In the genomic region with DNA sequence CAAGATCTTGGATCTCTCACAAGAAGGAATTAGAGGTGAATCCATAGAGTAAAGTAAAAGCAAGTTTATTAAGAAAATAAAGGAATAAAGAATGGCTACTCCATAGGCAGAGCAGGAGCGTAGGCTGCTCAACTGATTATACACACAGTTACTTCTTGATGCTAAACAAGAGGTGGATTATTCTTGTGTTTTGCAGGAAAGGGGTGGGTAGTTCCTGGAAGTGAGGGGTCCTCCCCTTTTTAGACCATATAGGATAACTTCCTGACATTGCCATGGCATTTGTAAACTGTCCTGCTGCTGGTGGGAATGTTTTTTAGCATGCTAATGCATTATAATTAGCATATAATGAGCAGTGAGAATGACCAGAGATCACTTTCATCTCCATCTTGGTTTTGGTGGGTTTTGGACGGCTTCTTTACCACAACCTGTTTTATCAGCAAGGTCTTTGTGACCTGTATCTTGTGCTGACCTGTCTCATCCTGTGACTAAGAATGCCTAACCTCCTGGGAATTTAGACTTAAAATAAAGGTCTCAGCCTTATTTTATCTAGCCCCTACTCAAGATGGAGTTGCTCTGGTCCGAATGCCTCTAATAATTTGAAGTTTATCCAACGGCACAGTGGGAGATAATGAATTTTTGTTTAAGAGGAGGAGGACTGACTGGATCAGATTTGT, we compare ENCODE assay signal across 1 cellular context.
TF ChIP-seq lines count a peak whose summit lies in the region.

No MANE protein-coding gene starts in this region.

TF ChIP-seq in HepG2, 621 proteins besides CTCF, POLR2A, EP300 and RAD21 (continued from another document and continues in another):
- TF ChIP-seq, protein P1, sequence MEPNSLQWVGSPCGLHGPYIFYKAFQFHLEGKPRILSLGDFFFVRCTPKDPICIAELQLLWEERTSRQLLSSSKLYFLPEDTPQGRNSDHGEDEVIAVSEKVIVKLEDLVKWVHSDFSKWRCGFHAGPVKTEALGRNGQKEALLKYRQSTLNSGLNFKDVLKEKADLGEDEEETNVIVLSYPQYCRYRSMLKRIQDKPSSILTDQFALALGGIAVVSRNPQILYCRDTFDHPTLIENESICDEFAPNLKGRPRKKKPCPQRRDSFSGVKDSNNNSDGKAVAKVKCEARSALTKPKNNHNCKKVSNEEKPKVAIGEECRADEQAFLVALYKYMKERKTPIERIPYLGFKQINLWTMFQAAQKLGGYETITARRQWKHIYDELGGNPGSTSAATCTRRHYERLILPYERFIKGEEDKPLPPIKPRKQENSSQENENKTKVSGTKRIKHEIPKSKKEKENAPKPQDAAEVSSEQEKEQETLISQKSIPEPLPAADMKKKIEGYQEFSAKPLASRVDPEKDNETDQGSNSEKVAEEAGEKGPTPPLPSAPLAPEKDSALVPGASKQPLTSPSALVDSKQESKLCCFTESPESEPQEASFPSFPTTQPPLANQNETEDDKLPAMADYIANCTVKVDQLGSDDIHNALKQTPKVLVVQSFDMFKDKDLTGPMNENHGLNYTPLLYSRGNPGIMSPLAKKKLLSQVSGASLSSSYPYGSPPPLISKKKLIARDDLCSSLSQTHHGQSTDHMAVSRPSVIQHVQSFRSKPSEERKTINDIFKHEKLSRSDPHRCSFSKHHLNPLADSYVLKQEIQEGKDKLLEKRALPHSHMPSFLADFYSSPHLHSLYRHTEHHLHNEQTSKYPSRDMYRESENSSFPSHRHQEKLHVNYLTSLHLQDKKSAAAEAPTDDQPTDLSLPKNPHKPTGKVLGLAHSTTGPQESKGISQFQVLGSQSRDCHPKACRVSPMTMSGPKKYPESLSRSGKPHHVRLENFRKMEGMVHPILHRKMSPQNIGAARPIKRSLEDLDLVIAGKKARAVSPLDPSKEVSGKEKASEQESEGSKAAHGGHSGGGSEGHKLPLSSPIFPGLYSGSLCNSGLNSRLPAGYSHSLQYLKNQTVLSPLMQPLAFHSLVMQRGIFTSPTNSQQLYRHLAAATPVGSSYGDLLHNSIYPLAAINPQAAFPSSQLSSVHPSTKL (CRISPR knock-in tag; IDR thresholded peaks at IDR 0.05): no peak
- TF ChIP-seq CCAR2 (optimal IDR thresholded peaks at IDR 0.05; ENCODE audit: low read depth, low read length) (no peak), HCFC1 (IDR thresholded peaks at IDR 0.05; ENCODE audit: low read depth, low read length) (no peak), IKZF1 (IDR thresholded peaks at IDR 0.05) (no peak), RBFOX2 (IDR thresholded peaks at IDR 0.05; ENCODE audit: low read depth, low read length) (0 out of 2 replicates have a peak, but pooled peaks have one; percentile 42), NR2F2 (IDR thresholded peaks at IDR 0.05; ENCODE audit: borderline replicate concordance, low read depth) (no peak), RFX1 (IDR thresholded peaks at IDR 0.05) (no peak), SOX5 (CRISPR knock-in tag; IDR thresholded peaks at IDR 0.05; ENCODE audit: borderline replicate concordance) (peak; percentile 39; the same call in 1 of the 2 replicates), MIER2 (CRISPR knock-in tag; IDR thresholded peaks at IDR 0.05) (no peak), ZNF225 (CRISPR knock-in tag; IDR thresholded peaks at IDR 0.05) (no peak), DPF2 (CRISPR knock-in tag; IDR thresholded peaks at IDR 0.05; ENCODE audit: borderline replicate concordance, low read depth) (no peak), ONECUT2 (CRISPR knock-in tag; IDR thresholded peaks at IDR 0.05) (no peak), ZFY (CRISPR knock-in tag; IDR thresholded peaks at IDR 0.05) (no peak), SAP130 (CRISPR knock-in tag; IDR thresholded peaks at IDR 0.05; ENCODE audit: low read depth) (0 out of 2 replicates have a peak, but pooled peaks have one; percentile 11), MED1 (CRISPR knock-in tag; IDR thresholded peaks at IDR 0.05) (peak; percentile 52; the same call in 1 of the 2 replicates), RXRB (CRISPR knock-in tag; IDR thresholded peaks at IDR 0.05; ENCODE audit: borderline replicate concordance) (peak; percentile 38; the same call in 1 of the 2 replicates), POGZ (CRISPR knock-in tag; IDR thresholded peaks at IDR 0.05) (no peak), SMC3 (IDR thresholded peaks at IDR 0.05; ENCODE audit: low read length) (no peak), NPAS2 (CRISPR knock-in tag; IDR thresholded peaks at IDR 0.05; ENCODE audit: borderline replicate concordance) (no peak), KDM5B (CRISPR knock-in tag; IDR thresholded peaks at IDR 0.05; ENCODE audit: borderline replicate concordance) (no peak), FOSL1 (CRISPR knock-in tag; IDR thresholded peaks at IDR 0.05; ENCODE audit: borderline replicate concordance) (no peak), HDAC1 (CRISPR knock-in tag; IDR thresholded peaks at IDR 0.05) (no peak), ZNF766 (CRISPR knock-in tag; IDR thresholded peaks at IDR 0.05; ENCODE audit: borderline replicate concordance) (no peak), ZNF33B (CRISPR knock-in tag; IDR thresholded peaks at IDR 0.05) (no peak), ZBTB3 (CRISPR knock-in tag; IDR thresholded peaks at IDR 0.05; ENCODE audit: borderline replicate concordance, low read depth) (no peak), ZFP36 (IDR thresholded peaks at IDR 0.05; ENCODE audit: borderline replicate concordance, low read depth, low read length, partially characterized antibody) (no peak), PAWR (CRISPR knock-in tag; IDR thresholded peaks at IDR 0.05; ENCODE audit: borderline replicate concordance) (no peak), SOX13 (IDR thresholded peaks at IDR 0.05) (no peak), SOX13 (CRISPR knock-in tag; conservative IDR thresholded peaks at IDR 0.05 in 1 of 2, IDR thresholded peaks at IDR 0.05 in 1 of 2) (peak in 1 of 2 experiments; percentile 56; a peak in 1 of 4 replicates), SNRNP70 (IDR thresholded peaks at IDR 0.05; ENCODE audit: low read depth, low read length) (no peak), ZNF101 (CRISPR knock-in tag; IDR thresholded peaks at IDR 0.05; ENCODE audit: borderline replicate concordance, low read depth) (no peak), FOXC1 (CRISPR knock-in tag; IDR thresholded peaks at IDR 0.05; ENCODE audit: borderline replicate concordance) (no peak), FOXP1 (IDR thresholded peaks at IDR 0.05) (no peak), FOXP1 (CRISPR knock-in tag; IDR thresholded peaks at IDR 0.05) (no peak), MED8 (CRISPR knock-in tag; IDR thresholded peaks at IDR 0.05; ENCODE audit: insufficient replicate concordance) (no peak), SNAPC2 (CRISPR knock-in tag; IDR thresholded peaks at IDR 0.05) (no peak), HNRNPH1 (optimal IDR thresholded peaks at IDR 0.05; ENCODE audit: low read depth, low read length) (no peak), ZNF430 (CRISPR knock-in tag; IDR thresholded peaks at IDR 0.05) (no peak)
- TF ChIP-seq, protein P2, sequence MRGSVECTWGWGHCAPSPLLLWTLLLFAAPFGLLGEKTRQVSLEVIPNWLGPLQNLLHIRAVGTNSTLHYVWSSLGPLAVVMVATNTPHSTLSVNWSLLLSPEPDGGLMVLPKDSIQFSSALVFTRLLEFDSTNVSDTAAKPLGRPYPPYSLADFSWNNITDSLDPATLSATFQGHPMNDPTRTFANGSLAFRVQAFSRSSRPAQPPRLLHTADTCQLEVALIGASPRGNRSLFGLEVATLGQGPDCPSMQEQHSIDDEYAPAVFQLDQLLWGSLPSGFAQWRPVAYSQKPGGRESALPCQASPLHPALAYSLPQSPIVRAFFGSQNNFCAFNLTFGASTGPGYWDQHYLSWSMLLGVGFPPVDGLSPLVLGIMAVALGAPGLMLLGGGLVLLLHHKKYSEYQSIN (CRISPR knock-in tag; IDR thresholded peaks at IDR 0.05; ENCODE audit: borderline replicate concordance): no peak
- TF ChIP-seq, protein P3, sequence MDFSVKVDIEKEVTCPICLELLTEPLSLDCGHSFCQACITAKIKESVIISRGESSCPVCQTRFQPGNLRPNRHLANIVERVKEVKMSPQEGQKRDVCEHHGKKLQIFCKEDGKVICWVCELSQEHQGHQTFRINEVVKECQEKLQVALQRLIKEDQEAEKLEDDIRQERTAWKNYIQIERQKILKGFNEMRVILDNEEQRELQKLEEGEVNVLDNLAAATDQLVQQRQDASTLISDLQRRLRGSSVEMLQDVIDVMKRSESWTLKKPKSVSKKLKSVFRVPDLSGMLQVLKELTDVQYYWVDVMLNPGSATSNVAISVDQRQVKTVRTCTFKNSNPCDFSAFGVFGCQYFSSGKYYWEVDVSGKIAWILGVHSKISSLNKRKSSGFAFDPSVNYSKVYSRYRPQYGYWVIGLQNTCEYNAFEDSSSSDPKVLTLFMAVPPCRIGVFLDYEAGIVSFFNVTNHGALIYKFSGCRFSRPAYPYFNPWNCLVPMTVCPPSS (IDR thresholded peaks at IDR 0.05): no peak
- TF ChIP-seq, protein P4, sequence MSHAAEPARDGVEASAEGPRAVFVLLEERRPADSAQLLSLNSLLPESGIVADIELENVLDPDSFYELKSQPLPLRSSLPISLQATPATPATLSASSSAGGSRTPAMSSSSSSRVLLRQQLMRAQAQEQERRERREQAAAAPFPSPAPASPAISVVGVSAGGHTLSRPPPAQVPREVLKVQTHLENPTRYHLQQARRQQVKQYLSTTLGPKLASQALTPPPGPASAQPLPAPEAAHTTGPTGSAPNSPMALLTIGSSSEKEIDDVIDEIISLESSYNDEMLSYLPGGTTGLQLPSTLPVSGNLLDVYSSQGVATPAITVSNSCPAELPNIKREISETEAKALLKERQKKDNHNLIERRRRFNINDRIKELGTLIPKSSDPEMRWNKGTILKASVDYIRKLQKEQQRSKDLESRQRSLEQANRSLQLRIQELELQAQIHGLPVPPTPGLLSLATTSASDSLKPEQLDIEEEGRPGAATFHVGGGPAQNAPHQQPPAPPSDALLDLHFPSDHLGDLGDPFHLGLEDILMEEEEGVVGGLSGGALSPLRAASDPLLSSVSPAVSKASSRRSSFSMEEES (CRISPR knock-in tag; IDR thresholded peaks at IDR 0.05): no peak
- TF ChIP-seq, protein P5, sequence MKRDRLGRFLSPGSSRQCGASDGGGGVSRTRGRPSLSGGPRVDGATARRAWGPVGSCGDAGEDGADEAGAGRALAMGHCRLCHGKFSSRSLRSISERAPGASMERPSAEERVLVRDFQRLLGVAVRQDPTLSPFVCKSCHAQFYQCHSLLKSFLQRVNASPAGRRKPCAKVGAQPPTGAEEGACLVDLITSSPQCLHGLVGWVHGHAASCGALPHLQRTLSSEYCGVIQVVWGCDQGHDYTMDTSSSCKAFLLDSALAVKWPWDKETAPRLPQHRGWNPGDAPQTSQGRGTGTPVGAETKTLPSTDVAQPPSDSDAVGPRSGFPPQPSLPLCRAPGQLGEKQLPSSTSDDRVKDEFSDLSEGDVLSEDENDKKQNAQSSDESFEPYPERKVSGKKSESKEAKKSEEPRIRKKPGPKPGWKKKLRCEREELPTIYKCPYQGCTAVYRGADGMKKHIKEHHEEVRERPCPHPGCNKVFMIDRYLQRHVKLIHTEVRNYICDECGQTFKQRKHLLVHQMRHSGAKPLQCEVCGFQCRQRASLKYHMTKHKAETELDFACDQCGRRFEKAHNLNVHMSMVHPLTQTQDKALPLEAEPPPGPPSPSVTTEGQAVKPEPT (CRISPR knock-in tag; IDR thresholded peaks at IDR 0.05; ENCODE audit: low read depth): no peak
- TF ChIP-seq, protein P6, sequence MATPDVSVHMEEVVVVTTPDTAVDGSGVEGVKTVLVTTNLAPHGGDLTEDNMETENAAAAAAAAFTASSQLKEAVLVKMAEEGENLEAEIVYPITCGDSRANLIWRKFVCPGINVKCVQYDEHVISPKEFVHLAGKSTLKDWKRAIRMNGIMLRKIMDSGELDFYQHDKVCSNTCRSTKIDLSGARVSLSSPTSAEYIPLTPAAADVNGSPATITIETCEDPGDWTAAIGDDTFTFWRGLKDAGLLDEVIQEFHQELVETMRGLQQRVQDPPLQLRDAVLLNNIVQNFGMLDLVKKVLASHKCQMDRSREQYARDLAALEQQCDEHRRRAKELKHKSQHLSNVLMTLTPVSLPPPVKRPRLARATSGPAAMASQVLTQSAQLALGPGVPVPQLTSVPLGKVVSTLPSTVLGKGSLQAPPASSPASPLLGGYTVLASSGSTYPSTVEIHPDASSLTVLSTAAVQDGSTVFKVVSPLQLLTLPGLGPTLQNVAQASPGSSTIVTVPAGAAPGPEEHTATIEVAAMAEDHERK (CRISPR knock-in tag; IDR thresholded peaks at IDR 0.05; ENCODE audit: low read depth): no peak
- TF ChIP-seq, protein P7, sequence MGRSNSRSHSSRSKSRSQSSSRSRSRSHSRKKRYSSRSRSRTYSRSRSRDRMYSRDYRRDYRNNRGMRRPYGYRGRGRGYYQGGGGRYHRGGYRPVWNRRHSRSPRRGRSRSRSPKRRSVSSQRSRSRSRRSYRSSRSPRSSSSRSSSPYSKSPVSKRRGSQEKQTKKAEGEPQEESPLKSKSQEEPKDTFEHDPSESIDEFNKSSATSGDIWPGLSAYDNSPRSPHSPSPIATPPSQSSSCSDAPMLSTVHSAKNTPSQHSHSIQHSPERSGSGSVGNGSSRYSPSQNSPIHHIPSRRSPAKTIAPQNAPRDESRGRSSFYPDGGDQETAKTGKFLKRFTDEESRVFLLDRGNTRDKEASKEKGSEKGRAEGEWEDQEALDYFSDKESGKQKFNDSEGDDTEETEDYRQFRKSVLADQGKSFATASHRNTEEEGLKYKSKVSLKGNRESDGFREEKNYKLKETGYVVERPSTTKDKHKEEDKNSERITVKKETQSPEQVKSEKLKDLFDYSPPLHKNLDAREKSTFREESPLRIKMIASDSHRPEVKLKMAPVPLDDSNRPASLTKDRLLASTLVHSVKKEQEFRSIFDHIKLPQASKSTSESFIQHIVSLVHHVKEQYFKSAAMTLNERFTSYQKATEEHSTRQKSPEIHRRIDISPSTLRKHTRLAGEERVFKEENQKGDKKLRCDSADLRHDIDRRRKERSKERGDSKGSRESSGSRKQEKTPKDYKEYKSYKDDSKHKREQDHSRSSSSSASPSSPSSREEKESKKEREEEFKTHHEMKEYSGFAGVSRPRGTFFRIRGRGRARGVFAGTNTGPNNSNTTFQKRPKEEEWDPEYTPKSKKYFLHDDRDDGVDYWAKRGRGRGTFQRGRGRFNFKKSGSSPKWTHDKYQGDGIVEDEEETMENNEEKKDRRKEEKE (IDR thresholded peaks at IDR 0.05): no peak
- TF ChIP-seq, protein P8, sequence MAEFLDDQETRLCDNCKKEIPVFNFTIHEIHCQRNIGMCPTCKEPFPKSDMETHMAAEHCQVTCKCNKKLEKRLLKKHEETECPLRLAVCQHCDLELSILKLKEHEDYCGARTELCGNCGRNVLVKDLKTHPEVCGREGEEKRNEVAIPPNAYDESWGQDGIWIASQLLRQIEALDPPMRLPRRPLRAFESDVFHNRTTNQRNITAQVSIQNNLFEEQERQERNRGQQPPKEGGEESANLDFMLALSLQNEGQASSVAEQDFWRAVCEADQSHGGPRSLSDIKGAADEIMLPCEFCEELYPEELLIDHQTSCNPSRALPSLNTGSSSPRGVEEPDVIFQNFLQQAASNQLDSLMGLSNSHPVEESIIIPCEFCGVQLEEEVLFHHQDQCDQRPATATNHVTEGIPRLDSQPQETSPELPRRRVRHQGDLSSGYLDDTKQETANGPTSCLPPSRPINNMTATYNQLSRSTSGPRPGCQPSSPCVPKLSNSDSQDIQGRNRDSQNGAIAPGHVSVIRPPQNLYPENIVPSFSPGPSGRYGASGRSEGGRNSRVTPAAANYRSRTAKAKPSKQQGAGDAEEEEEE (CRISPR knock-in tag; IDR thresholded peaks at IDR 0.05; ENCODE audit: borderline replicate concordance): no peak
- TF ChIP-seq, protein P9, sequence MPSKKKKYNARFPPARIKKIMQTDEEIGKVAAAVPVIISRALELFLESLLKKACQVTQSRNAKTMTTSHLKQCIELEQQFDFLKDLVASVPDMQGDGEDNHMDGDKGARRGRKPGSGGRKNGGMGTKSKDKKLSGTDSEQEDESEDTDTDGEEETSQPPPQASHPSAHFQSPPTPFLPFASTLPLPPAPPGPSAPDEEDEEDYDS (CRISPR knock-in tag; IDR thresholded peaks at IDR 0.05): peak; percentile 30; the same call in 1 of the 2 replicates
